In genomic region chr19:44752123-44752815, GRCh38 we compare ENCODE assay signal across 1 cellular context.
TF ChIP-seq lines count a peak whose summit lies in the region.

No MANE protein-coding gene starts in this region.

TF ChIP-seq in endothelial cell of umbilical vein, 7 proteins besides CTCF, POLR2A, EP300 and RAD21:
- TF ChIP-seq MAX (IDR thresholded peaks at IDR 0.05; ENCODE audit: insufficient read depth, insufficient read length), result no peak
- TF ChIP-seq MYC (IDR thresholded peaks at IDR 0.05; ENCODE audit: low read depth, low read length), result no peak
- no peak for TF ChIP-seq POLR2AphosphoS5 (IDR thresholded peaks at IDR 0.05; ENCODE audit: insufficient read depth, low read depth, low read length)
- no peak for TF ChIP-seq FOS (IDR thresholded peaks at IDR 0.05; ENCODE audit: borderline replicate concordance, insufficient read depth, low read length)
- TF ChIP-seq JUN (IDR thresholded peaks at IDR 0.05; ENCODE audit: borderline replicate concordance, insufficient read depth, insufficient read length, low read depth), result no peak
- no peak for TF ChIP-seq EZH2 (IDR thresholded peaks at IDR 0.05; ENCODE audit: borderline replicate concordance, low read depth, low read length, severe bottlenecking)
- no peak for TF ChIP-seq GATA2 (IDR thresholded peaks at IDR 0.05; ENCODE audit: insufficient read depth, insufficient read length, low read depth, low read length)
